In the genomic region with DNA sequence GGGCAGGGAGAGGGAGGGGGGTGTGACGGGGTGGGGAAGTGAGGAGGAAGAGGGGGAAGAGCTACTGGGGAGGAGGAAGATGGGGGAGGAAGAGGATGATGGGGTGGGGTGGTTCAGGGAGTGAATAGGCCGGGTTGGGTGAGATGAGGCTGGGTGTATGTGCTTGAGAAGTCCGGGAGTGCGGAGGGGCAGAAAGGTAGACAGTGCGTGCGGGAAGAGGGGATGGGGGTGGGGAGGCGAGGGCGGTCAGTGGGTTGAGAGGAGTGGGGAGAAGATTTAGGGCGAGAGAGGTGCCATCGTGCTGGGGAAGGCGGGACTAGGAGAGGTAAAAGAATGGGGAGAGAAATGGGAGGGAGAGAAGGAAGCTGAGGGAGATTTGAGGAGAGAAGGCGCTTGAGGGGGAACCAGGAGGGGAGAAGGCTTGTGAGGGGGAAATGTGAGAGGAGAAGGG, we compare ENCODE assay signal across 8 cellular contexts. TPM values are rescaled to one million over a fixed set of nuclear protein-coding genes. Genes with fewer than 3 reads are reported as not detected.
DNase-seq lines count a peak whose midpoint lies in the region; ATAC-seq and TF ChIP-seq lines count a peak whose summit lies in the region.

No MANE protein-coding gene starts in this region.

- CTCF ChIA-PET in CD8-positive, alpha-beta T cell (lab: Charles Lee), result interaction anchor here (0.6 to 4.2 kb wide), 6 partner anchors 9 to 136 kb away, joined by 3 to 15 read pairs (median 4); no protein-coding TSS in a partner anchor
- CTCF ChIA-PET in WTC11 (lab: Charles Lee), result interaction anchor here (0.6 to 2.6 kb wide), 13 partner anchors 9 to 1283 kb away, joined by 3 to 24 read pairs (median 4); a partner anchor contains a TSS

- intact Hi-C loops in CD8-positive, alpha-beta T cell (cut with DNase I, micrococcal nuclease), result no loop called here
- intact Hi-C loops in heart left ventricle (cut with DNase I), result loop anchor here in 3 of 10 donors (1.0 to 5.0 kb wide), 2 partner anchors 138 to 139 kb away; no protein-coding TSS in a partner anchor

- peaks cover 18% of the 10 kb centered on the region for H3K4me1 Mint-ChIP-seq in CD8-positive, alpha-beta T cell (ENCODE audit: low read depth)
- peaks cover 18% of the 10 kb centered on the region for H3K4me1 Mint-ChIP-seq in WTC11

- H3K9ac ChIP-seq in parathyroid adenoma, result no peak overlapping the region

- H3K4me1 ChIP-seq in CD8-positive, alpha-beta T cell (ENCODE audit: insufficient read depth, low read length), result peaks cover 10% of the 10 kb centered on the region
- H3K4me1 ChIP-seq in heart left ventricle (peaks cover 0 to 17% (median 0%) of the 10 kb centered on the region in 12 donors), parathyroid adenoma (no peaks in the 10 kb centered on the region)

- no peak overlapping the region for H3K4me3 ChIP-seq in CD8-positive, alpha-beta T cell (ENCODE audit: low read depth, low read length)
- H3K4me3 ChIP-seq in heart left ventricle, result peak overlapping the region in 10 of 12 donors; percentile 15 to 56 (median 44)
- peak overlapping the region; percentile 46 for H3K4me3 ChIP-seq in parathyroid adenoma (ENCODE audit: low read depth, low read length)

- no peaks in the 10 kb centered on the region for H3K9me3 ChIP-seq in CD8-positive, alpha-beta T cell (ENCODE audit: low read length)
- H3K9me3 ChIP-seq in heart left ventricle, result peaks cover 0 to 14% (median 0%) of the 10 kb centered on the region in 12 donors
- H3K9me3 ChIP-seq in parathyroid adenoma (ENCODE audit: control insufficient read depth, low read length), result no peaks in the 10 kb centered on the region

- H2AFZ ChIP-seq in parathyroid adenoma, result peak overlapping the region; percentile 86

- ATAC-seq in CD8-positive, alpha-beta T cell, result no peak
- ATAC-seq in WTC11 (peak; percentile 57), heart left ventricle (peak in 3 of 4 donors; percentile 31 to 49 (median 41))

- no peaks in the 10 kb centered on the region for H3K79me2 ChIP-seq in parathyroid adenoma

- 11 to 27% (median 17%) methylated on average over 12 of the region's 12 CpGs for WGBS in heart left ventricle, 4 donors

- H3K4me3 Mint-ChIP-seq in CD8-positive, alpha-beta T cell, result peak overlapping the region; percentile 43
- peak overlapping the region; percentile 66 for H3K4me3 Mint-ChIP-seq in WTC11

- no peak for DNase-seq in CD8-positive, alpha-beta T cell
- DNase-seq in WTC11 (ENCODE audit: low spot score), result peak; percentile 24
- no peak for DNase-seq in heart left ventricle
- DNase-seq in AG20443 (ENCODE audit: low spot score), result no peak
- no peak for DNase-seq in OCI-M2 (lab: John Stamatoyannopoulos, UW; ENCODE audit: unreplicated experiment)
- no peak for DNase-seq in GM03348 (ENCODE audit: low spot score)
- DNase-seq in activated CD4-positive, alpha-beta T cell treated with anti-CD3 and anti-CD28 coated beads for 1 hour, result no peak

- H3K4me2 ChIP-seq in parathyroid adenoma (ENCODE audit: low read length), result peak overlapping the region; percentile 47

- TF ChIP-seq POLR2A in heart left ventricle (IDR thresholded peaks at IDR 0.05), result no peak

- H3K27ac Mint-ChIP-seq in CD8-positive, alpha-beta T cell, result no peak overlapping the region
- no peak overlapping the region for H3K27ac Mint-ChIP-seq in WTC11

- H3K27ac ChIP-seq in CD8-positive, alpha-beta T cell (ENCODE audit: low read depth, low read length), result no peak overlapping the region
- H3K27ac ChIP-seq in heart left ventricle (peak overlapping the region; percentile 45 to 95 (median 83)), parathyroid adenoma (no peak overlapping the region)

- H3K27me3 Mint-ChIP-seq in CD8-positive, alpha-beta T cell (ENCODE audit: low read depth), result no peaks in the 10 kb centered on the region
- H3K27me3 Mint-ChIP-seq in WTC11 (ENCODE audit: low read depth), result peaks cover 5% of the 10 kb centered on the region; the same call in 1 of the 2 replicates

- no peak for TF ChIP-seq CTCF in CD8-positive, alpha-beta T cell (IDR thresholded peaks at IDR 0.05)
- TF ChIP-seq CTCF in WTC11 (IDR thresholded peaks at IDR 0.05) (no peak), heart left ventricle (IDR thresholded peaks at IDR 0.05) (no peak), parathyroid adenoma (IDR thresholded peaks at IDR 0.05) (no peak)

- POLR2A ChIA-PET in CD8-positive, alpha-beta T cell (lab: Charles Lee), result no interaction called here
- POLR2A ChIA-PET in WTC11 (lab: Charles Lee), result interaction anchor here (0.7 to 1.8 kb wide), 2 partner anchors 59 to 114 kb away, joined by 4 to 5 read pairs; no protein-coding TSS in a partner anchor

- no peaks in the 10 kb centered on the region for H3K36me3 Mint-ChIP-seq in CD8-positive, alpha-beta T cell
- peaks cover 11% of the 10 kb centered on the region; the same call in 1 of the 2 replicates for H3K36me3 Mint-ChIP-seq in WTC11

- H3K27me3 ChIP-seq in CD8-positive, alpha-beta T cell (ENCODE audit: insufficient read depth, low read length), result no peaks in the 10 kb centered on the region
- H3K27me3 ChIP-seq in heart left ventricle (peaks cover 0 to 7% (median 0%) of the 10 kb centered on the region in 9 donors), parathyroid adenoma (ENCODE audit: control insufficient read depth, insufficient read depth, low read length) (no peaks in the 10 kb centered on the region)

- no peaks in the 10 kb centered on the region for H3K36me3 ChIP-seq in CD8-positive, alpha-beta T cell (ENCODE audit: insufficient read depth, low read length)
- H3K36me3 ChIP-seq in heart left ventricle (no peaks in the 10 kb centered on the region), parathyroid adenoma (ENCODE audit: control insufficient read depth, insufficient read depth, low read length) (no peaks in the 10 kb centered on the region)

- no peaks in the 10 kb centered on the region for H3K9me3 Mint-ChIP-seq in CD8-positive, alpha-beta T cell
- H3K9me3 Mint-ChIP-seq in WTC11, result peaks cover 14% of the 10 kb centered on the region

TF ChIP-seq in WTC11, 78 proteins besides CTCF, POLR2A, EP300 and RAD21:
- TF ChIP-seq ZNF416 (CRISPR knock-in tag; IDR thresholded peaks at IDR 0.05) (no peak), ZNF263 (CRISPR knock-in tag; IDR thresholded peaks at IDR 0.05; ENCODE audit: low read depth) (0 out of 2 replicates have a peak, but pooled peaks have one; percentile 9), ZNF317 (CRISPR knock-in tag; IDR thresholded peaks at IDR 0.05; ENCODE audit: borderline replicate concordance, low read depth) (no peak)
- TF ChIP-seq, protein P1, sequence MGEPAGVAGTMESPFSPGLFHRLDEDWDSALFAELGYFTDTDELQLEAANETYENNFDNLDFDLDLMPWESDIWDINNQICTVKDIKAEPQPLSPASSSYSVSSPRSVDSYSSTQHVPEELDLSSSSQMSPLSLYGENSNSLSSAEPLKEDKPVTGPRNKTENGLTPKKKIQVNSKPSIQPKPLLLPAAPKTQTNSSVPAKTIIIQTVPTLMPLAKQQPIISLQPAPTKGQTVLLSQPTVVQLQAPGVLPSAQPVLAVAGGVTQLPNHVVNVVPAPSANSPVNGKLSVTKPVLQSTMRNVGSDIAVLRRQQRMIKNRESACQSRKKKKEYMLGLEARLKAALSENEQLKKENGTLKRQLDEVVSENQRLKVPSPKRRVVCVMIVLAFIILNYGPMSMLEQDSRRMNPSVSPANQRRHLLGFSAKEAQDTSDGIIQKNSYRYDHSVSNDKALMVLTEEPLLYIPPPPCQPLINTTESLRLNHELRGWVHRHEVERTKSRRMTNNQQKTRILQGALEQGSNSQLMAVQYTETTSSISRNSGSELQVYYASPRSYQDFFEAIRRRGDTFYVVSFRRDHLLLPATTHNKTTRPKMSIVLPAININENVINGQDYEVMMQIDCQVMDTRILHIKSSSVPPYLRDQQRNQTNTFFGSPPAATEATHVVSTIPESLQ (CRISPR knock-in tag; IDR thresholded peaks at IDR 0.05), result no peak

RNA-seq across cellular contexts. Expression of a gene that starts 30.9 kb away (rescaled TPM):
- total RNA-seq in CD8-positive, alpha-beta T cell, result under 1 TPM in 1 of 2 experiments, not detected in 1; 0.38 TPM
- total RNA-seq in WTC11 (2021) (2.4 to 2.6 TPM (median 2.6 TPM) in 3 replicates), heart left ventricle (10 to 100 TPM; 15.8 to 55.5 (median 24.6) TPM)
- polyA plus RNA-seq in heart left ventricle, result 10 to 100 TPM; 32.8 to 42.2 TPM

Comparison
In these comparisons a context has a peak if more than half of its experiments do, and no peak if none do; other contexts are left out.
1. H3K27ac ChIP-seq: peak in heart left ventricle (12 of 12); none in CD8-positive, alpha-beta T cell (single experiment) and parathyroid adenoma (single experiment).